21 cellular contexts compared by ENCODE assay signal in genomic region chr11:12573707-12574106, GRCh38.
DNase-seq lines count a peak whose midpoint lies in the region; ATAC-seq lines count a peak whose summit lies in the region.
"Had no signal": no experiment of that assay in that cellular context is flagged by ENCODE, and none has a peak within 500 bp of the region (broad histone marks: within the 10 kb centered on the region; RNA-seq: fewer than 3 reads in every experiment).

No MANE protein-coding gene starts in this region.

- no peaks in the 10 kb centered on the region for H3K79me1 ChIP-seq in mesendoderm (ENCODE audit: low read length)

- H2BK120ac ChIP-seq in mesendoderm (ENCODE audit: low read depth, low read length) = no peak overlapping the region

- ATAC-seq in sciatic nerve (no peak), HG02759 (IDR thresholded peaks at IDR 0.05; ENCODE audit: unreplicated experiment) (no peak)

- H2BK15ac ChIP-seq in mesendoderm (replicated peaks; ENCODE audit: low read depth) = no peak overlapping the region

- no peaks in the 10 kb centered on the region for H3K36me3 ChIP-seq in mesendoderm (ENCODE audit: control insufficient read depth, insufficient read depth, low read length)
- H3K36me3 ChIP-seq: MG63 had no signal

- H3K18ac ChIP-seq in mesendoderm (ENCODE audit: low read length) = no peak overlapping the region

- no peaks in the 10 kb centered on the region for H3K4me1 ChIP-seq in mesendoderm (ENCODE audit: control insufficient read depth, low read depth, low read length)

- no peak overlapping the region for H2BK5ac ChIP-seq in mesendoderm (ENCODE audit: low read length)

- H3K4me2 ChIP-seq in mesendoderm (ENCODE audit: low read length) = no peak overlapping the region

- DNase-seq in EH (ENCODE audit: low read depth) (peak; percentile 41), RPMI7951 (ENCODE audit: low read depth) (peak; percentile 18), amniotic epithelial cell (ENCODE audit: low read depth) (peak; percentile 83), mesendoderm (peak; percentile 16), sciatic nerve (ENCODE audit: low spot score) (no peak), cortex of kidney (lab: John Stamatoyannopoulos, UW) (no peak), kidney glomerular epithelial cell (lab: John Stamatoyannopoulos, UW) (no peak)
- DNase-seq: 8988T, Calu3, DMS153, DND-41, GM23248, H7, HFFc6, KBM-7, MG63, NCI-H2029 treated with DMSO at 0.1 percent for 48 hours, NCI-H2227 treated with DMSO at 0.1 percent for 48 hours, NCI-H526 treated with DMSO at 0.1 percent for 48 hours, SIG-M5 had no signal

- H2AK5ac ChIP-seq in mesendoderm (ENCODE audit: low read length) = no peak overlapping the region

- intact Hi-C loops in sciatic nerve (cut with DNase I) = no loop called here

- H3K4ac ChIP-seq in mesendoderm (ENCODE audit: low read depth, low read length) = no peak overlapping the region

- no peak overlapping the region for H3K23ac ChIP-seq in mesendoderm (ENCODE audit: low read length)

- no peak overlapping the region for H4K5ac ChIP-seq in mesendoderm (ENCODE audit: low read length)

- H3K4me3 ChIP-seq in mesendoderm (ENCODE audit: low read length) = no peak overlapping the region
- H3K4me3 ChIP-seq: GM23248, MG63 had no signal

- no peak overlapping the region for H3K9ac ChIP-seq in mesendoderm (ENCODE audit: low read length)
- H3K9ac ChIP-seq: GM23248 had no signal

- H3K56ac ChIP-seq in mesendoderm (ENCODE audit: low read length) = no peak overlapping the region

- no peak overlapping the region for H3K27ac ChIP-seq in mesendoderm (ENCODE audit: low read depth, low read length)
- H3K27ac ChIP-seq: GM23248 had no signal

- H4K8ac ChIP-seq in mesendoderm (ENCODE audit: low read depth, low read length) = no peak overlapping the region

- no peaks in the 10 kb centered on the region for H3K79me2 ChIP-seq in mesendoderm (ENCODE audit: control insufficient read depth, insufficient read depth, low read length)

- no peaks in the 10 kb centered on the region for H3K27me3 ChIP-seq in mesendoderm (ENCODE audit: insufficient read depth, low read length, poor library complexity)
- H3K27me3 ChIP-seq: MG63 had no signal

Comparison
In these comparisons a context has a peak if more than half of its experiments do, and no peak if none do; other contexts are left out.
1. DNase-seq: peak in EH (single experiment), RPMI7951 (single experiment), amniotic epithelial cell (single experiment) and mesendoderm (single experiment); none in sciatic nerve (single experiment), cortex of kidney (single experiment) and kidney glomerular epithelial cell (single experiment).